In the genomic region with DNA sequence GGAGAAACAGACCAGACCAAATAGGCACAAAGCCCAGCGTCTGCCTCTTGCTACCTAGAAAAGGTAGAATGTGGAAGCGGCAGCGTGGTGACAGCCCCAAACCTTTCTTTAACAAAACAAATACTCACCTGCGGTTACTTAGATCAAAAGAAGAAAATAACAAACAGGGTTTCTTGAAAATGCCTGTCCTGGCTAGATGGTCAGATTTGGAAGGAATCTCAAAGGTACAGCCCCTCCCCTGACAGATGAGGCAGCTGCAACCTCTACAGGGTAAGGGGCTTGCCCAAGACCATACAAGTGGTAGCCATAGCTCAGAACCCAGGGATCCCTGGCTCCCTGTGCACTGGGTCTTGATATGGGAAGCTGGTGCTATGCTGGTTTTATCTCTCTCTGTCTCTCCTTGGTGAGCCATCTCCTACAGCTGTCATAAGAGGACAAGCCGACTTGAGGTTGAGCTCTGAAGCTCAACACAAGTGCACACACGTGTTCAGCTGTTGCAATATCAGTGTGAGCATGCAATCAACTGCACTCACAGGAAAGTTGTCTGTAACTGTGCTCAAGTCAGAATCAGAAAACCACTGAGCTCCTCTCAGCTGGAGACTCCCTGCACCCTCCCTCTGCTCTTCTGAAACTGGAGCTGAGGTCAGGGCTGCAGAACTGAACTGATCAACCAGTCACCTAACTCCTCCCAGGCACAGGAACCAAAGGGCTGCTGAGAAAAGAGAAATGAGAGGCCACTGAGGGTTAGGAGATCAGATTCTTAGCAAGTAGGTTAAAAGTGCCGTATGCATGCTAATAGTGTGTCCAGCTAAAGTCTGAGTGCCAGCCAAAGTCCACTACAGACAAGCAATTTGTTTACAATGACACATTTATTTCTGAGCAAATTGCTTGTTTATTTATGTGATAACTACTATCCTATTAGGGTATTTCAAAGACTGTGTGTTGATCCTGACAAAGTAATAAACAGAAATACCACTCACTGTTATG, we compare ENCODE assay signal across 8 cellular contexts.
A peak's percentile ranks its signal among the peaks of the same experiment; 100 is the strongest.
DNase-seq lines count a peak whose midpoint lies in the region; ATAC-seq lines count a peak whose summit lies in the region.

No MANE protein-coding gene starts in this region.

- DNase-seq in NOMO-1 treated with DMSO at 0.1 percent for 48 hours (lab: John Stamatoyannopoulos, UW; ENCODE audit: unreplicated experiment) (peak; percentile 97), HPDE6-E6E7 (ENCODE audit: extremely low spot score) (no peak), NCI-H1092 (lab: John Stamatoyannopoulos, UW) (no peak), SW480 (ENCODE audit: low spot score) (no peak)
- DNase-seq in central memory CD8-positive, alpha-beta T cell (ENCODE audit: low spot score in 2 of 2): no peak
- peak; percentile 84 for DNase-seq in stimulated activated CD4-positive, alpha-beta T cell treated with anti-CD3 and anti-CD28 coated beads, Interleukin-1b, Interleukin-23, amount 100 ng/mL, for 48 hours

- no peaks in the 10 kb centered on the region for H3K27me3 Mint-ChIP-seq in central memory CD8-positive, alpha-beta T cell

- peak overlapping the region; percentile 45 for H3K4me3 Mint-ChIP-seq in central memory CD8-positive, alpha-beta T cell

- no peak overlapping the region for H3K27ac Mint-ChIP-seq in central memory CD8-positive, alpha-beta T cell (ENCODE audit: low read depth)

- H3K36me3 Mint-ChIP-seq in central memory CD8-positive, alpha-beta T cell (ENCODE audit: insufficient read depth): no peaks in the 10 kb centered on the region

- peaks cover 20% of the 10 kb centered on the region for H3K4me1 Mint-ChIP-seq in central memory CD8-positive, alpha-beta T cell

- H3K9me3 Mint-ChIP-seq in central memory CD8-positive, alpha-beta T cell: no peaks in the 10 kb centered on the region

- ATAC-seq in GM19025 (IDR thresholded peaks at IDR 0.05; ENCODE audit: low read depth, unreplicated experiment) (peak; percentile 96), HG02763 (IDR thresholded peaks at IDR 0.05; ENCODE audit: unreplicated experiment) (peak; percentile 92)
- ATAC-seq in central memory CD8-positive, alpha-beta T cell (replicated peaks; ENCODE audit: extremely low read depth, poor library complexity, severe bottlenecking): peak; percentile 85

Comparison
In these comparisons a context has a peak if more than half of its experiments do, and no peak if none do; other contexts are left out.
1. DNase-seq: peak in NOMO-1 treated with DMSO at 0.1 percent for 48 hours (single experiment) and stimulated activated CD4-positive, alpha-beta T cell treated with anti-CD3 and anti-CD28 coated beads, Interleukin-1b, Interleukin-23, amount 100 ng/mL, for 48 hours (single experiment); none in central memory CD8-positive, alpha-beta T cell (0 of 2), HPDE6-E6E7 (single experiment), NCI-H1092 (single experiment) and SW480 (single experiment).
2. Peak in every context shown above with its lines, with median percentiles within 50 percentile points of each other: ATAC-seq.